Comparison of ENCODE assay signal across 8 cellular contexts in the genomic region with DNA sequence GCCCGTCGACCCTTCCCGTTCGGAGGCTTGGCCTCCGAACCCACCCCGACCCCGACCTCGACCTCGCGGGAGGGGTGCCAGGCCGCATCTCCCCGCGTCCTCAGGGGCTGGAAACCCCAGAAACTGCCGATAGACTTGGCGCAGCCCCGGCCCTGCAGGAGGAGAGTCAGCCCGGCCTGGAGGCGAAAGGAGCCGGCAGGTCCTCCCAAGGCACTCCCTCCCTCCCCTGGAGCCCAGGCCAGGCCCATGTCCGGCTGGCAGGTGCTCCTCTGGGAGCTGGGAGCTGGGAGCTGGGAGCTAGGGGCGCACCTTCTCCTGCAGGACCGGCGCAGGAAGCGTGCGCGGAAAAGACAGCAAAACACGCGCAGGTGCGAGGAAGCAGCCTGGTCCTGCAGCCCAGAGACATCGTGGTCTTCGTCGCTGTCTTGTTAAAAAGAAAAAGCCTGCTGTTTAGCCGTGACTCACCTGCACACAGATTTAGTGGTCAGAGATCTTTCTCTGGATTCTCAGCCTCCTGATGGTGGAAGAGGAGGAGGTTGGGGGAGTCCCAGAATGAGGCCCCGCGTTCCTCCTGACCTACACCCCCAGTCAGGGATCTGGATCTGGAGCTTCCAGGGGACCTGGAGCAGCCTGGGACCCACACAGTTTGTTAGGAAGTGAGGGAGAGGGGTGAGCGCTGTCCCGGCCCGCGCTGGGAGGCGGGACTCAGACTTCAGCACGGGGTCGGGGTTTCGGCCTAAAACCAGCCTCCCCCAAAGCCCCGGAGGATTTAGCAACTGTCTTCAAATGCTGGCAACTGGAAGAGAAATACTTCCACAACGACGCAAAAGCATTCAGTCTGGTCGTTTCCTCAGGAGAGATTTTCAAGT. TPM values are rescaled to one million over a fixed set of nuclear protein-coding genes. Genes with fewer than 3 reads are reported as not detected.
A peak's percentile ranks its signal among the peaks of the same experiment; 100 is the strongest.
DNase-seq lines count a peak whose midpoint lies in the region; ATAC-seq and TF ChIP-seq lines count a peak whose summit lies in the region.

No MANE protein-coding gene starts in this region.

- no peaks in the 10 kb centered on the region for H3K9me2 ChIP-seq in OCI-LY1 (ENCODE audit: low read depth, low read length)

- peaks cover 9% of the 10 kb centered on the region for H3K36me3 ChIP-seq in OCI-LY1 (ENCODE audit: insufficient read depth, low read length)

- peaks cover 68 to 74% of the 10 kb centered on the region in 2 donors for H3K4me1 Mint-ChIP-seq in natural killer cell

- peaks cover 32% of the 10 kb centered on the region for H3K79me2 ChIP-seq in OCI-LY1 (ENCODE audit: insufficient read depth, low read length)

- H3K36me3 Mint-ChIP-seq in natural killer cell = no peaks in the 10 kb centered on the region

- DNase-seq in epithelial cell of esophagus (ENCODE audit: low read depth) = no peak
- no peak for DNase-seq in natural killer cell
- no peak for DNase-seq in posterior vena cava (ENCODE audit: low spot score)
- DNase-seq in AG08395 (ENCODE audit: low spot score) = no peak
- DNase-seq in D341Med (ENCODE audit: low spot score) = no peak
- DNase-seq in Kasumi-1 (lab: John Stamatoyannopoulos, UW) = no peak

- intact Hi-C loops in natural killer cell (cut with micrococcal nuclease) = loop anchor here (5.0 kb wide), 1 partner anchor 131 kb away; no protein-coding TSS in a partner anchor
- intact Hi-C loops in posterior vena cava (cut with DNase I) = loop anchor here (10.0 kb wide), 2 partner anchors 72 to 128 kb away; no protein-coding TSS in a partner anchor

- TF ChIP-seq CTCF in OCI-LY1 (IDR thresholded peaks at IDR 0.05; ENCODE audit: low read length) (no peak), epithelial cell of esophagus (IDR thresholded peaks at IDR 0.05; ENCODE audit: insufficient read depth, low read depth, low read length, missing control alignments) (no peak), natural killer cell (IDR thresholded peaks at IDR 0.05) (no peak)

- peak overlapping the region; percentile 89 for H3K4me3 Mint-ChIP-seq in natural killer cell

- H3K27ac ChIP-seq in OCI-LY1 (ENCODE audit: low read depth, low read length, poor library complexity, severe bottlenecking) = peak overlapping the region; percentile 45

- peak overlapping the region; percentile 87 to 88 for H3K27ac Mint-ChIP-seq in natural killer cell

- H3K27me3 Mint-ChIP-seq in natural killer cell (ENCODE audit: low read depth in 2 of 2) = no peaks in the 10 kb centered on the region

- H4K20me1 ChIP-seq in OCI-LY1 (ENCODE audit: insufficient read depth, low read length) = no peaks in the 10 kb centered on the region

- ATAC-seq in GM19023 (IDR thresholded peaks at IDR 0.05; ENCODE audit: unreplicated experiment) (peak; percentile 2), natural killer cell (peak in 1 of 3 donors; percentile 2)

- no peaks in the 10 kb centered on the region for H3K9me3 Mint-ChIP-seq in natural killer cell

- H3K27me3 ChIP-seq in OCI-LY1 (ENCODE audit: insufficient read depth, low read length) = no peaks in the 10 kb centered on the region

- peak overlapping the region; percentile 94 for H3K9ac ChIP-seq in OCI-LY1 (ENCODE audit: low read length)

- H2AFZ ChIP-seq in OCI-LY1 (ENCODE audit: low read length) = no peak overlapping the region

- H3F3A ChIP-seq in OCI-LY1 (ENCODE audit: insufficient read depth, low read length) = no peaks in the 10 kb centered on the region; the same call in 1 of the 2 replicates

- peaks cover 55% of the 10 kb centered on the region for H3K4me1 ChIP-seq in OCI-LY1 (ENCODE audit: insufficient read depth, low read length, severe bottlenecking)

- peak overlapping the region; percentile 90 for H3K4me3 ChIP-seq in OCI-LY1 (ENCODE audit: low read depth, low read length, poor library complexity, severe bottlenecking)
- H3K4me3 ChIP-seq in epithelial cell of esophagus (ENCODE audit: low read length) = peak overlapping the region; percentile 40

- H3K4me2 ChIP-seq in OCI-LY1 (ENCODE audit: low read length) = peak overlapping the region; percentile 89

- no peaks in the 10 kb centered on the region for H3K9me3 ChIP-seq in OCI-LY1 (ENCODE audit: low read length)

RNA-seq across cellular contexts. Expression of gene MBP, which starts 0.7 kb away (rescaled TPM):
- total RNA-seq in natural killer cell (100 to 1,000 TPM; 183 to 344 (median 325) TPM), posterior vena cava (10 to 100 TPM; 41.6 to 42.1 TPM)

Comparison
In these comparisons a context has a peak if more than half of its experiments do, and no peak if none do; other contexts are left out.
1. RNA of gene MBP, which starts 0.7 kb away (total RNA-seq): 183 to 344 TPM in natural killer cell; 41.6 to 42.1 TPM in posterior vena cava; every median in the first group is over 4 times any median in the second.